19 cellular contexts compared by ENCODE assay signal in the genomic region with DNA sequence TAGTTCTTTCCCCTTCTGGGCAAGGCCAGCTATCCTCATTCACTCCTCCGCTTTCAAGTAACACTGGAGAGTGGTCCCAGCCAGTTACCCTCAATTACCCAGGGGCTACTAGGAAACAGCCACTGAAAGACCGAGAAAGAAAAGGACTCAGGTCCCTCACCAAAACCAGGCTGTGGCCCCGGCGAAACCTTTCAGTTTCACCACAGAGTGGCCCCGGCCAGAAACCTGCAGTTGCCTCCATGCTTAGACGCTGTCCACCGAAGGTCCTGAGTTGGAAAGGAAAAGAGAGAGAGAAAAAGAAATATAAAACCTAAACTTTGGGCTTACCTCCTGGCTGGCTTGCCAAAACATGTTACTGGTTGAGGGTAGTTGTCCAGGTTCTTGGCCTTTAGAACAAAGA. TPM values are rescaled to one million over a fixed set of nuclear protein-coding genes. Genes with fewer than 3 reads are reported as not detected.
DNase-seq lines count a peak whose midpoint lies in the region; ATAC-seq, FAIRE-seq and TF ChIP-seq lines count a peak whose summit lies in the region.
"Had no signal": no experiment of that assay in that cellular context is flagged by ENCODE, and none has a peak within 500 bp of the region (broad histone marks: within the 10 kb centered on the region; RNA-seq: fewer than 3 reads in every experiment).

No MANE protein-coding gene starts in this region.

- no peaks in the 10 kb centered on the region; a peak in 1 of 5 replicates for H3K27me3 ChIP-seq in HepG2 (ENCODE audit: control insufficient read depth in 1 of 2, insufficient read depth in 2 of 2, low read length in 2 of 2)
- H3K27me3 ChIP-seq in right lobe of liver = no peaks in the 10 kb centered on the region
- H3K27me3 ChIP-seq in RWPE2 (ENCODE audit: insufficient read depth, poor library complexity, severe bottlenecking) = no peaks in the 10 kb centered on the region
- H3K27me3 ChIP-seq in testis = no peaks in the 10 kb centered on the region

- TF ChIP-seq EP300 in HepG2 (IDR thresholded peaks at IDR 0.05; ENCODE audit: low read depth in 2 of 2, low read length in 2 of 2) (no peak), HepG2 (CRISPR knock-in tag; IDR thresholded peaks at IDR 0.05; ENCODE audit: borderline replicate concordance) (no peak)

- TF ChIP-seq POLR2A in HepG2 (IDR thresholded peaks at IDR 0.05; ENCODE audit: insufficient read depth in 1 of 2, low read depth in 2 of 2, low read length in 2 of 2) (no peak), right lobe of liver (IDR thresholded peaks at IDR 0.05) (no peak), testis (IDR thresholded peaks at IDR 0.05) (no peak)

- H3K9ac ChIP-seq in HepG2 (ENCODE audit: insufficient read depth, low read depth, low read length) = no peak overlapping the region

- H2AFZ ChIP-seq in HepG2 (ENCODE audit: low read length) = no peak overlapping the region

- no peak for DNase-seq in HepG2 (ENCODE audit: low spot score)
- no peak for DNase-seq in right lobe of liver
- no peak for DNase-seq in RWPE2 (ENCODE audit: low spot score)
- DNase-seq in epithelial cell of prostate (ENCODE audit: low read depth, low spot score) = no peak
- no peak for DNase-seq in testis
- DNase-seq in substantia nigra (lab: John Stamatoyannopoulos, UW) = no peak
- DNase-seq in WTC11 (ENCODE audit: low spot score) = no peak
- DNase-seq: C1 segment of cervical spinal cord; Caco-2; CD4-positive, CD25-positive, alpha-beta regulatory T cell; CD8-positive, alpha-beta memory T cell; DMS79; GDM1 had no signal

- TSS peak; percentile 88 for BruUV-seq in HepG2 (replicated peaks; lab: Mats Ljungman, UMichigan)

- TF ChIP-seq CTCF in HepG2 (CRISPR knock-in tag; IDR thresholded peaks at IDR 0.05) (no peak), right lobe of liver (IDR thresholded peaks at IDR 0.05) (no peak), RWPE2 (IDR thresholded peaks at IDR 0.05; ENCODE audit: poor library complexity, severe bottlenecking) (no peak), testis (IDR thresholded peaks at IDR 0.05) (no peak), WTC11 (IDR thresholded peaks at IDR 0.05) (no peak)

- no peak overlapping the region for H3K27ac Mint-ChIP-seq in WTC11
- H3K27ac Mint-ChIP-seq: B cell; CD4-positive, CD25-positive, alpha-beta regulatory T cell had no signal

- 0 out of 2 replicates have a peak, but pooled peaks cover 2% of the 10 kb centered on the region for H3K4me1 Mint-ChIP-seq in WTC11

- peaks cover 14% of the 10 kb centered on the region for H3K9me3 Mint-ChIP-seq in WTC11
- H3K9me3 Mint-ChIP-seq: CD4-positive, CD25-positive, alpha-beta regulatory T cell; CD8-positive, alpha-beta memory T cell had no signal

- H3K36me3 ChIP-seq in HepG2 (replicated peaks in 1 of 2; ENCODE audit: control insufficient read depth in 1 of 2, insufficient read depth in 2 of 2, low read length in 2 of 2) (no peaks in the 10 kb centered on the region), right lobe of liver (no peaks in the 10 kb centered on the region), RWPE2 (ENCODE audit: low read depth) (peaks cover 18% of the 10 kb centered on the region), testis (ENCODE audit: low read depth, missing control alignments) (no peaks in the 10 kb centered on the region)
- H3K36me3 ChIP-seq: HAP-1 had no signal

- peak overlapping the region; percentile 46 for H3K4me2 ChIP-seq in HepG2 (ENCODE audit: low read depth, low read length)

- 75% methylated on average over 7 of the region's 7 CpGs for WGBS in HepG2 (ENCODE audit: low lambda C conversion rate)
- 83% methylated on average over 6 of the region's 7 CpGs for WGBS in right lobe of liver (ENCODE audit: insufficient coverage, low coverage, low lambda C conversion rate, missing lambda C conversion rate)
- 61 to 87% methylated on average over 7 of the region's 7 CpGs for whole genome bisulfite sequencing in testis, 2 donors

- POLR2A ChIA-PET in HepG2 (lab: Yijun Ruan, JAX) = interaction anchor here (0.8 to 1.2 kb wide), 2 partner anchors 91 to 225 kb away, joined by 3 read pairs; no protein-coding TSS in a partner anchor
- POLR2A ChIA-PET in WTC11 (lab: Charles Lee) = no interaction called here

- ATAC-seq in HepG2 (no peak), right lobe of liver (no peak), RWPE2 (ENCODE audit: low read depth) (no peak), GM18502 (IDR thresholded peaks at IDR 0.05; ENCODE audit: poor library complexity, unreplicated experiment) (no peak), WTC11 (no peak)

- no peak for FAIRE-seq in HepG2 (lab: Jason Lieb, UNC)
- FAIRE-seq: D721Med, GM12892 had no signal

- no peak overlapping the region for H3K4me3 Mint-ChIP-seq in WTC11
- H3K4me3 Mint-ChIP-seq: B cell; CD8-positive, alpha-beta memory T cell had no signal

- H4K20me1 ChIP-seq in HepG2 (ENCODE audit: insufficient read depth, low read length) = no peaks in the 10 kb centered on the region

- H3K27ac ChIP-seq in HepG2 (ENCODE audit: extremely low read length, insufficient read depth, low read length) (no peak overlapping the region), right lobe of liver (no peak overlapping the region), RWPE2 (ENCODE audit: poor library complexity, severe bottlenecking) (peak overlapping the region; percentile 98), epithelial cell of prostate (peak overlapping the region; percentile 99), testis (no peak overlapping the region), substantia nigra (ENCODE audit: low read depth, low read length, poor library complexity, severe bottlenecking) (no peak overlapping the region)

- CTCF ChIA-PET in HepG2 (lab: Yijun Ruan, JAX; ENCODE audit: low intra/inter-chr PET ratio, low total read pairs) (no interaction called here), WTC11 (lab: Charles Lee) (no interaction called here)

- H3K4me3 ChIP-seq in HepG2 (replicated peaks in 1 of 3; ENCODE audit: insufficient read depth in 1 of 3, low read depth in 2 of 3, low read length in 3 of 3) (no peak overlapping the region; a peak in 1 of 6 replicates), right lobe of liver (no peak overlapping the region), RWPE2 (ENCODE audit: severe bottlenecking) (peak overlapping the region; percentile 77), testis (peak overlapping the region; percentile 2 to 9)
- H3K4me3 ChIP-seq: HAP-1 had no signal

- H3K4me1 ChIP-seq in HepG2 (ENCODE audit: insufficient read depth, low read length) = no peaks in the 10 kb centered on the region
- H3K4me1 ChIP-seq in right lobe of liver = no peaks in the 10 kb centered on the region
- peaks cover 40% of the 10 kb centered on the region for H3K4me1 ChIP-seq in RWPE2 (ENCODE audit: insufficient read depth, poor library complexity, severe bottlenecking)
- H3K4me1 ChIP-seq in testis = no peaks in the 10 kb centered on the region
- H3K4me1 ChIP-seq: HAP-1 had no signal

- no peaks in the 10 kb centered on the region for H3K79me2 ChIP-seq in HepG2 (ENCODE audit: insufficient read depth, low read length)

- H3K9me3 ChIP-seq in HepG2 (ENCODE audit: low read length) (no peaks in the 10 kb centered on the region), right lobe of liver (no peaks in the 10 kb centered on the region), RWPE2 (ENCODE audit: severe bottlenecking) (no peaks in the 10 kb centered on the region), testis (no peaks in the 10 kb centered on the region)
- H3K9me3 ChIP-seq: Caco-2, HAP-1 had no signal

- intact Hi-C loops in HepG2 (cut with micrococcal nuclease; ENCODE audit: unreplicated experiment) = no loop called here
- intact Hi-C loops in right lobe of liver (cut with DNase I) = no loop called here
- intact Hi-C loops in testis (cut with DNase I; ENCODE audit: low total_unique reads) = no loop called here

- no peaks in the 10 kb centered on the region for H3K36me3 Mint-ChIP-seq in WTC11
- H3K36me3 Mint-ChIP-seq: CD4-positive, CD25-positive, alpha-beta regulatory T cell; CD8-positive, alpha-beta memory T cell had no signal

- H3K27me3 Mint-ChIP-seq in WTC11 (ENCODE audit: low read depth) = peaks cover 22% of the 10 kb centered on the region
- H3K27me3 Mint-ChIP-seq: B cell had no signal

- in situ Hi-C loops in HepG2 (cut with HindIII; ENCODE audit: extremely low pct_ligation_motif_present, low pct_unique_long_range_greater_than_20kb) = no loop called here

- TF ChIP-seq RAD21 in HepG2 (CRISPR knock-in tag; IDR thresholded peaks at IDR 0.05) = no peak

TF ChIP-seq in HepG2, 621 proteins besides CTCF, POLR2A, EP300 and RAD21 (continues in another document):
- TF ChIP-seq ZNF788 (CRISPR knock-in tag; IDR thresholded peaks at IDR 0.05; ENCODE audit: borderline replicate concordance) (no peak), ZBTB42 (CRISPR knock-in tag; IDR thresholded peaks at IDR 0.05) (no peak)

RNA-seq across cellular contexts. Expression of gene AREG, which starts 5.0 kb away (rescaled TPM):
- 2.3 and 6.2 TPM in 2 replicates for total RNA-seq in HepG2 (2016; rRNA removed; fragmentation: Illumina TruSeq; extraction: Trizol)
- 1.6 TPM in 2 replicates for total RNA-seq in HepG2 (2016; cell fraction: cytosol; rRNA removed; fragmentation: Illumina TruSeq; extraction: Trizol; ENCODE audit: low read depth)
- total RNA-seq in HepG2 (2016; cell fraction: insoluble cytoplasmic fraction; rRNA removed; fragmentation: Illumina TruSeq; extraction: Trizol) = 1.4 and 6.4 TPM in 2 replicates
- 2.2 and 2.6 TPM in 2 replicates for total RNA-seq in HepG2 (2016; cell fraction: membrane; rRNA removed; fragmentation: Illumina TruSeq; extraction: Trizol)
- total RNA-seq in HepG2 (2016; cell fraction: nucleus; rRNA removed; fragmentation: Illumina TruSeq; extraction: Trizol) = 6.8 and 9.3 TPM in 2 replicates
- 7.1 and 8.1 TPM in 2 replicates for polyA plus RNA-seq in HepG2 (2011; rRNA removed)
- 5.9 and 9.1 TPM in 2 replicates for polyA plus RNA-seq in HepG2 (2011; cell fraction: cytosol; rRNA removed)
- polyA plus RNA-seq in HepG2 (2011; cell fraction: nucleus; rRNA removed) = 3.2 and 6.0 TPM in 2 replicates
- 1.7 and 7.3 TPM in 2 replicates for polyA plus RNA-seq in HepG2 (2012)
- 1.1 and 1.6 TPM in 2 replicates for polyA plus RNA-seq in HepG2 (2016; cell fraction: cytosol; fragmentation: Illumina TruSeq; extraction: Trizol; ENCODE audit: low read depth)
- polyA plus RNA-seq in HepG2 (2016; cell fraction: insoluble cytoplasmic fraction; fragmentation: Illumina TruSeq; extraction: Trizol; ENCODE audit: low read depth) = 2.9 and 3.1 TPM in 2 replicates
- polyA plus RNA-seq in HepG2 (2016; cell fraction: membrane; fragmentation: Illumina TruSeq; extraction: Trizol; ENCODE audit: low read depth) = 1.4 and 1.6 TPM in 2 replicates
- polyA plus RNA-seq in HepG2 (2016; cell fraction: nucleus; fragmentation: Illumina TruSeq; extraction: Trizol; ENCODE audit: insufficient read depth, low read depth) = 11.7 and 16.2 TPM in 2 replicates
- 0.98 and 1.5 TPM in 2 replicates for polyA minus RNA-seq in HepG2 (2011; rRNA and poly(A)+ RNA removed; ENCODE audit: low replicate concordance)
- 2.3 and 4.8 TPM in 2 replicates for polyA minus RNA-seq in HepG2 (2011; cell fraction: cytosol; rRNA and poly(A)+ RNA removed)
- polyA minus RNA-seq in HepG2 (2011; cell fraction: nucleus; rRNA and poly(A)+ RNA removed) = 3.7 and 7.1 TPM in 2 replicates
- 1 to 10 TPM in 1 of 6 experiments, under 1 TPM in 2, not detected in 3; 0.24 to 2.7 (median 0.39) TPM for total RNA-seq in right lobe of liver
- total RNA-seq in testis = 10 to 100 TPM; 13.0 to 14.2 TPM
- polyA plus RNA-seq in testis (ENCODE audit: insufficient read depth, low read depth, low replicate concordance) = 16.4 TPM
- 0.14 to 0.33 TPM (median 0.32 TPM) in 3 replicates for total RNA-seq in WTC11 (2021)
- total RNA-seq: A172 had no signal

Comparison
In these comparisons a context has a peak if more than half of its experiments do, and no peak if none do; other contexts are left out.
1. H3K27ac ChIP-seq: peak in RWPE2 (single experiment) and epithelial cell of prostate (single experiment); none in HepG2 (single experiment), right lobe of liver (0 of 3), testis (0 of 2) and substantia nigra (single experiment).
2. H3K4me3 ChIP-seq: peak in RWPE2 (single experiment) and testis (2 of 2); none in HepG2 (0 of 3) and right lobe of liver (0 of 3).